In genomic region chr2:200968735-200969134, GRCh38 we compare ENCODE assay signal across 15 cellular contexts. TPM values are rescaled to one million over a fixed set of nuclear protein-coding genes. Genes with fewer than 3 reads are reported as not detected.
DNase-seq lines count a peak whose midpoint lies in the region; ATAC-seq and TF ChIP-seq lines count a peak whose summit lies in the region.
"Had no signal": no experiment of that assay in that cellular context is flagged by ENCODE, and none has a peak within 500 bp of the region (broad histone marks: within the 10 kb centered on the region; RNA-seq: fewer than 3 reads in every experiment).

No MANE protein-coding gene starts in this region.

- no peaks in the 10 kb centered on the region for H3K79me2 ChIP-seq in parathyroid adenoma

- no peak overlapping the region for H3K4me3 Mint-ChIP-seq in T-helper 2 cell treated with Interferon-gamma antibody and Interleukin-4, amounts not matched to agents 5 μg/mL and 100 μg/mL, for 36 hours
- no peak overlapping the region for H3K4me3 Mint-ChIP-seq in brain

- H3K27ac ChIP-seq in KOPT-K1 (ENCODE audit: low read depth, low read length, poor library complexity, severe bottlenecking) (peak overlapping the region; percentile 2), parathyroid adenoma (peak overlapping the region; percentile 5), spleen (peak overlapping the region in 3 of 8 donors; percentile 6 to 66 (median 12)), sigmoid colon (peak overlapping the region in 1 of 4 donors; percentile 18)
- H3K27ac ChIP-seq: vagina, WERI-Rb-1 had no signal

- intact Hi-C loops in spleen (cut with DNase I; ENCODE audit: low total_unique reads): no loop called here
- intact Hi-C loops in sigmoid colon (cut with DNase I): loop anchor here (10.0 kb wide), 1 partner anchor 266 kb away; no protein-coding TSS in a partner anchor

- H3K9me3 ChIP-seq in KOPT-K1 (ENCODE audit: insufficient read depth, low read length, poor library complexity, severe bottlenecking): no peaks in the 10 kb centered on the region
- H3K9me3 ChIP-seq in parathyroid adenoma (ENCODE audit: control insufficient read depth, low read length): no peaks in the 10 kb centered on the region
- no peaks in the 10 kb centered on the region for H3K9me3 ChIP-seq in spleen
- no peaks in the 10 kb centered on the region for H3K9me3 ChIP-seq in sigmoid colon
- H3K9me3 ChIP-seq: vagina had no signal

- H3K36me3 Mint-ChIP-seq in T-helper 2 cell treated with Interferon-gamma antibody and Interleukin-4, amounts not matched to agents 5 μg/mL and 100 μg/mL, for 36 hours (ENCODE audit: low read depth): peaks cover 4% of the 10 kb centered on the region
- no peaks in the 10 kb centered on the region for H3K36me3 Mint-ChIP-seq in brain

- TF ChIP-seq POLR2A in spleen (IDR thresholded peaks at IDR 0.05): no peak
- no peak for TF ChIP-seq POLR2A in sigmoid colon (IDR thresholded peaks at IDR 0.05)

- DNase-seq in T-helper 2 cell treated with Interferon-gamma antibody and Interleukin-4, amounts not matched to agents 5 μg/mL and 100 μg/mL, for 36 hours (ENCODE audit: low spot score): no peak
- no peak for DNase-seq in T-helper 2 cell
- DNase-seq in spleen: no peak
- DNase-seq in sigmoid colon: no peak
- DNase-seq: ACHN, NCI-H1417, NCI-H526 treated with DMSO at 0.1 percent for 48 hours, WERI-Rb-1 had no signal

- H3K4me1 ChIP-seq in parathyroid adenoma (peaks cover 15% of the 10 kb centered on the region), spleen (peaks cover 0 to 39% (median 15%) of the 10 kb centered on the region in 6 donors), sigmoid colon (peaks cover 0 to 9% (median 3%) of the 10 kb centered on the region in 4 donors)

- peaks cover 26% of the 10 kb centered on the region for H3K4me1 Mint-ChIP-seq in T-helper 2 cell treated with Interferon-gamma antibody and Interleukin-4, amounts not matched to agents 5 μg/mL and 100 μg/mL, for 36 hours (ENCODE audit: low read depth)
- H3K4me1 Mint-ChIP-seq in brain: peaks cover 44% of the 10 kb centered on the region

- H3K9me3 Mint-ChIP-seq in T-helper 2 cell treated with Interferon-gamma antibody and Interleukin-4, amounts not matched to agents 5 μg/mL and 100 μg/mL, for 36 hours: no peaks in the 10 kb centered on the region
- H3K9me3 Mint-ChIP-seq in brain: no peaks in the 10 kb centered on the region

- peak overlapping the region; percentile 13 for H3K27ac Mint-ChIP-seq in T-helper 2 cell treated with Interferon-gamma antibody and Interleukin-4, amounts not matched to agents 5 μg/mL and 100 μg/mL, for 36 hours
- peak overlapping the region in 3 of 5 experiments; percentile 6 to 70 (median 14) for H3K27ac Mint-ChIP-seq in brain

- no peak for ATAC-seq in GM18519 (IDR thresholded peaks at IDR 0.05; ENCODE audit: low FRiP score, unreplicated experiment)
- ATAC-seq: Right ventricle myocardium inferior had no signal

- no peak for TF ChIP-seq EP300 in sigmoid colon (IDR thresholded peaks at IDR 0.05)

- WGBS in spleen, 5 donors: 83 to 92% (median 90%) methylated on average over 2 of the region's 2 CpGs
- 82 to 83% methylated on average over 2 of the region's 2 CpGs for WGBS in sigmoid colon, 2 donors

- H2AFZ ChIP-seq in parathyroid adenoma: no peak overlapping the region

- no peak overlapping the region for H3K9ac ChIP-seq in parathyroid adenoma

- H3K36me3 ChIP-seq in KOPT-K1 (ENCODE audit: insufficient read depth, low read length): peaks cover under 1% of the 10 kb centered on the region; the same call in 1 of the 2 replicates
- no peaks in the 10 kb centered on the region for H3K36me3 ChIP-seq in parathyroid adenoma (ENCODE audit: control insufficient read depth, insufficient read depth, low read length)
- peaks cover 0 to 10% (median 0%) of the 10 kb centered on the region in 6 donors for H3K36me3 ChIP-seq in spleen
- H3K36me3 ChIP-seq in sigmoid colon: no peaks in the 10 kb centered on the region
- H3K36me3 ChIP-seq: vagina, WERI-Rb-1 had no signal

- TF ChIP-seq CTCF in brain (conservative IDR thresholded peaks at IDR 0.05): no peak
- no peak for TF ChIP-seq CTCF in parathyroid adenoma (IDR thresholded peaks at IDR 0.05)
- no peak for TF ChIP-seq CTCF in spleen (IDR thresholded peaks at IDR 0.05 in 8 of 11, conservative IDR thresholded peaks at IDR 0.05 in 3 of 11)
- TF ChIP-seq CTCF in sigmoid colon (IDR thresholded peaks at IDR 0.05): no peak

- no peaks in the 10 kb centered on the region for H3K27me3 ChIP-seq in parathyroid adenoma (ENCODE audit: control insufficient read depth, insufficient read depth, low read length)
- no peaks in the 10 kb centered on the region for H3K27me3 ChIP-seq in spleen (replicated peaks in 1 of 7)
- H3K27me3 ChIP-seq in sigmoid colon: no peaks in the 10 kb centered on the region
- H3K27me3 ChIP-seq: vagina had no signal

- no peaks in the 10 kb centered on the region for H3K27me3 Mint-ChIP-seq in T-helper 2 cell treated with Interferon-gamma antibody and Interleukin-4, amounts not matched to agents 5 μg/mL and 100 μg/mL, for 36 hours (ENCODE audit: low read depth)
- peaks cover 2% of the 10 kb centered on the region for H3K27me3 Mint-ChIP-seq in brain

- H3K4me3 ChIP-seq in parathyroid adenoma (ENCODE audit: low read depth, low read length) (no peak overlapping the region), spleen (no peak overlapping the region), sigmoid colon (no peak overlapping the region)
- H3K4me3 ChIP-seq: smooth muscle cell, vagina had no signal

- H3K4me2 ChIP-seq in parathyroid adenoma (ENCODE audit: low read length): no peak overlapping the region
- H3K4me2 ChIP-seq: smooth muscle cell had no signal

RNA-seq across cellular contexts. Expression of gene ORC2, which starts 5.3 kb away (rescaled TPM):
- polyA plus RNA-seq in brain (ENCODE audit: insufficient read depth, low read depth, low replicate concordance) (5.8 TPM), spleen (10 to 100 TPM in 1 of 3 donors, 1 to 10 TPM in 2; 6.9 to 14.5 (median 8.0) TPM), sigmoid colon (10 to 100 TPM in 1 of 3 donors, 1 to 10 TPM in 2; 3.6 to 12.9 (median 5.8) TPM)
- total RNA-seq in spleen (10 to 100 TPM; 20.5 to 39.1 (median 35.7) TPM), sigmoid colon (10 to 100 TPM; 12.9 to 19.3 (median 15.7) TPM)
